9 cellular contexts compared by ENCODE assay signal in the genomic region with DNA sequence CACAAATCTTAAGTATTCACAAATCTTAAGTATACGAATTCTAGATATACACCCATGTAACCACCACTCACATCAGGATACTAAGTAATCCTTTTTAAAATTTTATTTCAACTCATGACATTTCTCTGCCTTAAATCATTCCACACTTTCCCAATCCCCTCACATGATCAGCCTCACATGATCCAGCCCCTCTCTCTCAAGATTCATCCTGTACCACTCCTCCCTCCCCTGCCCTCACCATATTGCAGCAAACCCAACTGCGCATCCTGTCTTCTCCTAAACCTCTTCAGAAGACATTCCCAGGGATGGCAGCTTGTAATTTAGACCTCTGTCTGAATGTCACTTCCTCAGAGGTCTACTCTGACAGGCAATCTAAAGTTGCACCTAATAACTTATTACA. TPM values are rescaled to one million over a fixed set of nuclear protein-coding genes. Genes with fewer than 3 reads are reported as not detected.
DNase-seq lines count a peak whose midpoint lies in the region; ATAC-seq and TF ChIP-seq lines count a peak whose summit lies in the region.
"Had no signal": no experiment of that assay in that cellular context is flagged by ENCODE, and none has a peak within 500 bp of the region (broad histone marks: within the 10 kb centered on the region; RNA-seq: fewer than 3 reads in every experiment).

No MANE protein-coding gene starts in this region.

- peaks cover 37% of the 10 kb centered on the region for H3K4me1 ChIP-seq in CD4-positive, CD25-positive, alpha-beta regulatory T cell (ENCODE audit: control insufficient read depth, insufficient read depth, low read length, poor library complexity, severe bottlenecking)
- peaks cover 15% of the 10 kb centered on the region for H3K4me1 ChIP-seq in SJCRH30

- H3K27me3 Mint-ChIP-seq in CD4-positive, CD25-positive, alpha-beta regulatory T cell: peaks cover 16% of the 10 kb centered on the region
- H3K27me3 Mint-ChIP-seq in activated naive CD8-positive, alpha-beta T cell treated with anti-CD3 and anti-CD28 coated beads, Interleukin-2, amount 10 ng/mL, durations not matched to agents 7 days and 5 days: peaks cover 15% of the 10 kb centered on the region

- H3K36me3 ChIP-seq in CD4-positive, CD25-positive, alpha-beta regulatory T cell (ENCODE audit: control insufficient read depth, insufficient read depth, low read length): peaks cover 8% of the 10 kb centered on the region
- peaks cover 21% of the 10 kb centered on the region for H3K36me3 ChIP-seq in SJCRH30

- peak overlapping the region in 1 of 3 donors; percentile 63 for H3K27ac Mint-ChIP-seq in CD4-positive, CD25-positive, alpha-beta regulatory T cell
- H3K27ac Mint-ChIP-seq in activated naive CD8-positive, alpha-beta T cell treated with anti-CD3 and anti-CD28 coated beads, Interleukin-2, amount 10 ng/mL, durations not matched to agents 7 days and 5 days: peak overlapping the region; percentile 34

- peaks cover 1% of the 10 kb centered on the region for H3K27me3 ChIP-seq in CD4-positive, CD25-positive, alpha-beta regulatory T cell (ENCODE audit: control insufficient read depth, insufficient read depth, low read length)
- H3K27me3 ChIP-seq in SJCRH30: peaks cover 4% of the 10 kb centered on the region

- peaks cover 7% of the 10 kb centered on the region for H3K36me3 Mint-ChIP-seq in CD4-positive, CD25-positive, alpha-beta regulatory T cell
- peaks cover 13% of the 10 kb centered on the region for H3K36me3 Mint-ChIP-seq in activated naive CD8-positive, alpha-beta T cell treated with anti-CD3 and anti-CD28 coated beads, Interleukin-2, amount 10 ng/mL, durations not matched to agents 7 days and 5 days

- no peak for DNase-seq in CD4-positive, CD25-positive, alpha-beta regulatory T cell
- DNase-seq in HFF-Myc (ENCODE audit: extremely low read depth, low read depth): no peak
- DNase-seq in activated naive CD8-positive, alpha-beta T cell treated with anti-CD3 and anti-CD28 coated beads, Interleukin-2, amount 10 ng/mL, durations not matched to agents 7 days and 5 days: no peak
- DNase-seq in medulla oblongata (ENCODE audit: extremely low spot score): peak; percentile 15
- DNase-seq in anterior cingulate cortex (lab: John Stamatoyannopoulos, UW): no peak
- DNase-seq in kidney tubule cell (ENCODE audit: low spot score): no peak
- no peak for DNase-seq in SJCRH30
- DNase-seq in CD1c-positive myeloid dendritic cell (ENCODE audit: extremely low spot score): no peak
- DNase-seq: MM.1S had no signal

- H3K4me1 Mint-ChIP-seq in CD4-positive, CD25-positive, alpha-beta regulatory T cell: peaks cover 16 to 43% (median 29%) of the 10 kb centered on the region in 4 donors
- H3K4me1 Mint-ChIP-seq in activated naive CD8-positive, alpha-beta T cell treated with anti-CD3 and anti-CD28 coated beads, Interleukin-2, amount 10 ng/mL, durations not matched to agents 7 days and 5 days: peaks cover 24% of the 10 kb centered on the region

- H3K27ac ChIP-seq in CD4-positive, CD25-positive, alpha-beta regulatory T cell (ENCODE audit: insufficient read depth, low read length, poor library complexity, severe bottlenecking): no peak overlapping the region
- H3K27ac ChIP-seq in SJCRH30: no peak overlapping the region

- peak overlapping the region; percentile 54 to 86 (median 73) for H3K4me3 Mint-ChIP-seq in CD4-positive, CD25-positive, alpha-beta regulatory T cell
- H3K4me3 Mint-ChIP-seq in activated naive CD8-positive, alpha-beta T cell treated with anti-CD3 and anti-CD28 coated beads, Interleukin-2, amount 10 ng/mL, durations not matched to agents 7 days and 5 days: no peak overlapping the region

- ATAC-seq in CD4-positive, CD25-positive, alpha-beta regulatory T cell (ENCODE audit: low read depth in 2 of 2): no peak
- ATAC-seq in activated naive CD8-positive, alpha-beta T cell treated with anti-CD3 and anti-CD28 coated beads, Interleukin-2, amount 10 ng/mL, durations not matched to agents 7 days and 5 days (ENCODE audit: low read depth): no peak

- TF ChIP-seq CTCF in HFF-Myc (IDR thresholded peaks at IDR 0.05; ENCODE audit: low read depth, low read length, missing control alignments): no peak

- no peaks in the 10 kb centered on the region for H3K9me3 ChIP-seq in CD4-positive, CD25-positive, alpha-beta regulatory T cell (ENCODE audit: control insufficient read depth in 2 of 2, low read length in 2 of 2)
- 0 out of 2 replicates have a peak, but pooled peaks cover 3% of the 10 kb centered on the region for H3K9me3 ChIP-seq in SJCRH30 (replicated peaks)

- no peak overlapping the region for H3K4me3 ChIP-seq in CD4-positive, CD25-positive, alpha-beta regulatory T cell (ENCODE audit: low read depth, low read length)
- H3K4me3 ChIP-seq in HFF-Myc (replicated peaks; ENCODE audit: low read depth, low read length): peak overlapping the region; percentile 88
- no peak overlapping the region for H3K4me3 ChIP-seq in SJCRH30

- H3K9me3 Mint-ChIP-seq in CD4-positive, CD25-positive, alpha-beta regulatory T cell: no peaks in the 10 kb centered on the region
- no peaks in the 10 kb centered on the region for H3K9me3 Mint-ChIP-seq in activated naive CD8-positive, alpha-beta T cell treated with anti-CD3 and anti-CD28 coated beads, Interleukin-2, amount 10 ng/mL, durations not matched to agents 7 days and 5 days

- POLR2A ChIA-PET in activated naive CD8-positive, alpha-beta T cell treated with anti-CD3 and anti-CD28 coated beads, Interleukin-2, amount 10 ng/mL, durations not matched to agents 7 days and 5 days (lab: Charles Lee): no interaction called here

RNA-seq across cellular contexts. Expression of gene EIF4B, which starts 1.7 kb away (rescaled TPM):
- total RNA-seq in CD4-positive, CD25-positive, alpha-beta regulatory T cell: 506 TPM
- polyA plus RNA-seq in CD4-positive, CD25-positive, alpha-beta regulatory T cell: 100 to 1,000 TPM in 2 of 4 donors, 10 to 100 TPM in 2; 71.3 to 116 (median 103) TPM
- total RNA-seq in activated naive CD8-positive, alpha-beta T cell treated with anti-CD3 and anti-CD28 coated beads, Interleukin-2, amount 10 ng/mL, durations not matched to agents 7 days and 5 days: 100 to 1,000 TPM; 439 to 448 TPM
- 505 and 541 TPM in 2 replicates for total RNA-seq in SJCRH30 (2014; rRNA removed; shearing (Covaris generic))

RNA-seq across cellular contexts. Expression of gene TNS2, which starts 45.3 kb away (rescaled TPM):
- 1.4 TPM for total RNA-seq in CD4-positive, CD25-positive, alpha-beta regulatory T cell
- polyA plus RNA-seq in CD4-positive, CD25-positive, alpha-beta regulatory T cell: under 1 TPM in 1 of 4 donors, not detected in 3; 0.09 TPM
- 1 to 10 TPM; 1.9 to 3.0 TPM for total RNA-seq in activated naive CD8-positive, alpha-beta T cell treated with anti-CD3 and anti-CD28 coated beads, Interleukin-2, amount 10 ng/mL, durations not matched to agents 7 days and 5 days
- 13.3 and 16.1 TPM in 2 replicates for total RNA-seq in SJCRH30 (2014; rRNA removed; shearing (Covaris generic))

RNA-seq across cellular contexts. Expression of gene KRT18, which starts 55.7 kb away (rescaled TPM):
- total RNA-seq in CD4-positive, CD25-positive, alpha-beta regulatory T cell: 2.4 TPM
- 10 to 100 TPM in 1 of 4 donors, 1 to 10 TPM in 3; 5.8 to 11.2 (median 6.8) TPM for polyA plus RNA-seq in CD4-positive, CD25-positive, alpha-beta regulatory T cell
- total RNA-seq in activated naive CD8-positive, alpha-beta T cell treated with anti-CD3 and anti-CD28 coated beads, Interleukin-2, amount 10 ng/mL, durations not matched to agents 7 days and 5 days: 1 to 10 TPM; 2.4 to 2.8 TPM
- total RNA-seq in SJCRH30 (2014; rRNA removed; shearing (Covaris generic)): 7.4 and 9.6 TPM in 2 replicates
